ENCODE assay signal across 10 cellular contexts in genomic region chr15:62886431-62887071, GRCh38.
A peak's percentile ranks its signal among the peaks of the same experiment; 100 is the strongest.
DNase-seq lines count a peak whose midpoint lies in the region; ATAC-seq, FAIRE-seq and TF ChIP-seq lines count a peak whose summit lies in the region.
"Had no signal": no experiment of that assay in that cellular context is flagged by ENCODE, and none has a peak within 500 bp of the region (broad histone marks: within the 10 kb centered on the region; RNA-seq: fewer than 3 reads in every experiment).

No MANE protein-coding gene starts in this region.

- H3K27me3 ChIP-seq in GM23248 (replicated peaks; ENCODE audit: insufficient read depth): no peaks in the 10 kb centered on the region
- H3K27me3 ChIP-seq in hepatocyte: no peaks in the 10 kb centered on the region
- H3K27me3 ChIP-seq in testis: no peaks in the 10 kb centered on the region

- H3K9me3 ChIP-seq in GM23248 (ENCODE audit: low read depth) (no peaks in the 10 kb centered on the region), hepatocyte (ENCODE audit: low read depth) (no peaks in the 10 kb centered on the region), testis (no peaks in the 10 kb centered on the region)

- H3K4me1 ChIP-seq in GM23248 (ENCODE audit: insufficient read depth) (peaks cover 60% of the 10 kb centered on the region), hepatocyte (ENCODE audit: insufficient read depth) (peaks cover 19% of the 10 kb centered on the region), testis (no peaks in the 10 kb centered on the region)

- ATAC-seq in sciatic nerve: peak; percentile 78
- no peak for ATAC-seq in GM19324 (IDR thresholded peaks at IDR 0.05; ENCODE audit: low FRiP score, unreplicated experiment)

- intact Hi-C loops in sciatic nerve (cut with DNase I): no loop called here
- intact Hi-C loops in CD14-positive monocyte (cut with micrococcal nuclease): no loop called here
- intact Hi-C loops in testis (cut with DNase I; ENCODE audit: low total_unique reads): no loop called here

- H3K27me3 Mint-ChIP-seq in CD14-positive monocyte (ENCODE audit: low read depth in 3 of 3): peaks cover 3 to 8% (median 7%) of the 10 kb centered on the region in 3 donors

- H3K4me3 Mint-ChIP-seq in CD14-positive monocyte: no peak overlapping the region
- H3K4me3 Mint-ChIP-seq: immature natural killer cell had no signal

- TF ChIP-seq CTCF in hepatocyte (IDR thresholded peaks at IDR 0.05; ENCODE audit: poor library complexity): no peak
- no peak for TF ChIP-seq CTCF in CD14-positive monocyte (IDR thresholded peaks at IDR 0.05)
- TF ChIP-seq CTCF in testis (IDR thresholded peaks at IDR 0.05): no peak

- H3K4me3 ChIP-seq in GM23248 (peak overlapping the region; percentile 60), hepatocyte (no peak overlapping the region), testis (no peak overlapping the region)

- H3K27ac ChIP-seq in GM23248 (peak overlapping the region; percentile 69), hepatocyte (peak overlapping the region; percentile 17), testis (no peak overlapping the region)

- no peak overlapping the region for H3K27ac Mint-ChIP-seq in CD14-positive monocyte
- H3K27ac Mint-ChIP-seq: immature natural killer cell had no signal

- no peaks in the 10 kb centered on the region for H4K20me1 ChIP-seq in GM23248 (ENCODE audit: insufficient read depth)
- H4K20me1 ChIP-seq in hepatocyte (ENCODE audit: insufficient read depth, poor library complexity, severe bottlenecking): no peaks in the 10 kb centered on the region

- WGBS in GM23248 (ENCODE audit: low coverage in 1 of 2, low lambda C conversion rate in 2 of 2, missing lambda C conversion rate in 2 of 2), 2 experiments: 23 to 25% methylated on average over 12 to 13 of the region's 13 CpGs
- WGBS in hepatocyte (ENCODE audit: low lambda C conversion rate, missing lambda C conversion rate): 28% methylated on average over 13 of the region's 13 CpGs
- WGBS in testis, 2 donors: 55 to 63% methylated on average over 13 of the region's 13 CpGs

- H3K79me2 ChIP-seq in GM23248 (ENCODE audit: insufficient read depth) (no peaks in the 10 kb centered on the region), hepatocyte (no peaks in the 10 kb centered on the region)

- no peaks in the 10 kb centered on the region for H3K36me3 Mint-ChIP-seq in CD14-positive monocyte
- H3K36me3 Mint-ChIP-seq: immature natural killer cell had no signal

- TF ChIP-seq POLR2A in testis (IDR thresholded peaks at IDR 0.05): no peak

- H3K9ac ChIP-seq in GM23248: peak overlapping the region; percentile 49

- no peaks in the 10 kb centered on the region for H3K9me2 ChIP-seq in GM23248 (ENCODE audit: insufficient read depth)
- H3K9me2 ChIP-seq in hepatocyte (replicated peaks; ENCODE audit: insufficient read depth): no peaks in the 10 kb centered on the region

- H3K4me2 ChIP-seq in GM23248 (ENCODE audit: unreplicated experiment) (peak overlapping the region; percentile 79), hepatocyte (peak overlapping the region; percentile 53)

- H3K9me3 Mint-ChIP-seq in CD14-positive monocyte: peaks cover 0 to 1% (median 0%) of the 10 kb centered on the region in 7 donors
- H3K9me3 Mint-ChIP-seq: immature natural killer cell had no signal

- FAIRE-seq in TTC549 (lab: Jason Lieb, UNC): peak; percentile 87

- H3F3A ChIP-seq in GM23248 (ENCODE audit: insufficient read depth): peaks cover 62% of the 10 kb centered on the region

- in situ Hi-C loops in GM23248 (cut with MboI): no loop called here

- peaks cover 10% of the 10 kb centered on the region for H3K4me1 Mint-ChIP-seq in CD14-positive monocyte
- H3K4me1 Mint-ChIP-seq: immature natural killer cell had no signal

- peak overlapping the region; percentile 57 for H2AFZ ChIP-seq in GM23248
- no peak overlapping the region for H2AFZ ChIP-seq in hepatocyte

- H3K36me3 ChIP-seq in GM23248 (ENCODE audit: low read depth) (no peaks in the 10 kb centered on the region), hepatocyte (replicated peaks; ENCODE audit: insufficient read depth, low read depth) (no peaks in the 10 kb centered on the region), testis (ENCODE audit: low read depth, missing control alignments) (no peaks in the 10 kb centered on the region)

- peak; percentile 79 for DNase-seq in GM23248
- no peak for DNase-seq in hepatocyte (ENCODE audit: low spot score)
- DNase-seq in sciatic nerve (ENCODE audit: low spot score): no peak
- no peak for DNase-seq in NCI-H345 treated with DMSO at 0.1 percent for 48 hours (lab: John Stamatoyannopoulos, UW; ENCODE audit: unreplicated experiment)
- no peak for DNase-seq in CD14-positive monocyte (ENCODE audit: low spot score)
- no peak for DNase-seq in testis
- DNase-seq: immature natural killer cell; stimulated activated CD4-positive, alpha-beta T cell treated with anti-CD3 and anti-CD28 coated beads, Interleukin-2, amount 100 ng/mL, for 48 hours had no signal

Comparison
In these comparisons a context has a peak if more than half of its experiments do, and no peak if none do; other contexts are left out.
1. H3K27ac ChIP-seq: peak in GM23248 (single experiment) and hepatocyte (single experiment); none in testis (0 of 2).